12 cellular contexts compared by ENCODE assay signal in the genomic region with DNA sequence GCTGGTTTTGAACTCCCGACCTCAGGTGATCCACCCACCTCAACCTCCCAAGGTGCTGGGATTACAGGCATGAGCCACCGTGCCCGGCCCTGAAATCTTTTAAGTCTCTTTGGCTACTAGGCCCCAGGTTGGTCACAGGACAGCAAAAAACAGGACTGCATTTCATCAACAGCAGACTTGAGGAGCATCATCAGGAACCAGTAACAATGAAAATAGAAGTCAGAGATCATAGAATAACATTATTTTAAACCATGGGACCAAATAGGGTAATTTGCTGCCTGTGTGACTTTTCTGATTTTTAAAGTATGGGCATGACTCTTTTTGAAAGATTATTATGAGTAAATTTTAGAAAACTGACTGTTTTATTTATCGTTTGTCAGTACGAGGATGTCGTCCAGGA. TPM values are rescaled to one million over a fixed set of nuclear protein-coding genes. Genes with fewer than 3 reads are reported as not detected.
"Had no signal": no experiment of that assay in that cellular context is flagged by ENCODE, and none has a peak within 500 bp of the region (broad histone marks: within the 10 kb centered on the region; RNA-seq: fewer than 3 reads in every experiment).

No MANE protein-coding gene starts in this region.

- H3K27ac ChIP-seq: lower lobe of right lung had no signal

- ATAC-seq: activated T-cell treated with anti-CD3 and anti-CD28 coated beads, Interleukin-2, amount 50 U/mL, for 4 hours; left cardiac atrium; lower lobe of right lung; right cardiac atrium had no signal

- H3K9me3 ChIP-seq: lower lobe of right lung had no signal

- H3K27ac Mint-ChIP-seq: T-helper 2 cell treated with Interferon-gamma antibody and Interleukin-4, amounts not matched to agents 5 μg/mL and 100 μg/mL, for 36 hours had no signal

- H3K4me3 Mint-ChIP-seq: activated T-cell treated with anti-CD3 and anti-CD28 coated beads, Interleukin-2, amount 50 U/mL, for 4 hours; endodermal cell; T-helper 2 cell treated with Interferon-gamma antibody and Interleukin-4, amounts not matched to agents 5 μg/mL and 100 μg/mL, for 36 hours had no signal

- H3K4me3 ChIP-seq: lower lobe of right lung had no signal

- DNase-seq: activated CD4-positive, CD25-positive, alpha-beta regulatory T cell; activated gamma-delta T cell treated with Interleukin-2 at 50 U/mL for 16 hours; activated T-cell treated with anti-CD3 and anti-CD28 coated beads, Interleukin-2, amount 50 U/mL, for 4 hours; endodermal cell; left cardiac atrium; lower lobe of right lung; midbrain; occipital lobe; right cardiac atrium; SW 1271 had no signal

- H3K9me3 Mint-ChIP-seq: activated T-cell treated with anti-CD3 and anti-CD28 coated beads, Interleukin-2, amount 50 U/mL, for 4 hours; endodermal cell; T-helper 2 cell treated with Interferon-gamma antibody and Interleukin-4, amounts not matched to agents 5 μg/mL and 100 μg/mL, for 36 hours had no signal

RNA-seq across cellular contexts. Expression of a gene that starts 34.2 kb away (rescaled TPM):
- total RNA-seq: epithelial cell of proximal tubule had no signal
